ENCODE assay signal across 1 cellular context in the genomic region with DNA sequence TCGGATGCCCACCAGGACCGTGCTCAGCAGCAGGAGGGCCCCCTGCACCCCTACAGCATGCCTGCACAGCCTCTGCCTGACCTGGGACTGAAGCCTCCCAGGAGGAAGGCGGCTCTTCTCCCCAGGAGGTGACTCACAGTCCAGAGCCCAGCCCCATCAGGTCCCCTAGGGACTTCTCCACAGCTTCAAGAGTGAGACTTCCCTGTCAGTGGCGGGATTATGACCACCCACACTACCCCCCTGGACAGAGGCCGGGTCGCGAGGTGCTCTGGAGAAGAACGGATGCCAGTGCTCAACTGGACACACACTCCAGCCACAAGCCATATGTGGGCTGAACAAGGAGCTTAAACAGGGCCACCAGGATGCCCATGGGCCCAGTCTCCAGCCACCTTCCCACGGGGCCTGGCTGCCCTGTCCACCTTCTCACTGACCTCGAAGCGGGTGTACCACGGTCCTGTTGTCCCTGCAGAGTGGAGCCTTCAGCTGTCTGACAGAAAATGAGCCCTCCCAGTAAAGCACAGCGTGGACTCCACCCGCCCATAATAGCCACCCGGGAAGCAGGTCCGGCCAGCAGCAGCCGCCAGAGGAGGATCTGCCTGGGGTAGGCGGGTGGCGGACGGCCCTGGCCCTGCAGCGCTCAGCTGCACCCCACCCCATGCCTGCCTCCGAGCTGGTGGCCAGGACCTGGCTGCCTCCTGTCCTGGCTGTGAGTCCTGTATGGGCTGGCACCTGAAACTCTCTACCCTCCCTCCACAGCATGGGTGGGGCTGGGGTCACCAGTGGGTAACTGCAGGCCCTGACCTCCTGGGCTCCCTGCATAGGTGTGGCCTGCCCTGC.
TF ChIP-seq lines count a peak whose summit lies in the region.

No MANE protein-coding gene starts in this region.

TF ChIP-seq in HEK293, 187 proteins besides CTCF, POLR2A, EP300 and RAD21 (continued from another document):
- TF ChIP-seq ZNF292 (tag by site-specific recombination; IDR thresholded peaks at IDR 0.05; ENCODE audit: borderline replicate concordance, low read depth) (no peak), ZIC2 (tag by site-specific recombination; IDR thresholded peaks at IDR 0.05) (peak; percentile 38; the same call in 1 of the 2 replicates), GLIS1 (tag by site-specific recombination; IDR thresholded peaks at IDR 0.05) (peak; percentile 66), SP2 (tag by site-specific recombination; IDR thresholded peaks at IDR 0.05) (no peak), ZNF521 (tag by site-specific recombination; IDR thresholded peaks at IDR 0.05) (no peak)
TF ChIP-seq in HEK293: peak in this region for 4.
